In the genomic region with DNA sequence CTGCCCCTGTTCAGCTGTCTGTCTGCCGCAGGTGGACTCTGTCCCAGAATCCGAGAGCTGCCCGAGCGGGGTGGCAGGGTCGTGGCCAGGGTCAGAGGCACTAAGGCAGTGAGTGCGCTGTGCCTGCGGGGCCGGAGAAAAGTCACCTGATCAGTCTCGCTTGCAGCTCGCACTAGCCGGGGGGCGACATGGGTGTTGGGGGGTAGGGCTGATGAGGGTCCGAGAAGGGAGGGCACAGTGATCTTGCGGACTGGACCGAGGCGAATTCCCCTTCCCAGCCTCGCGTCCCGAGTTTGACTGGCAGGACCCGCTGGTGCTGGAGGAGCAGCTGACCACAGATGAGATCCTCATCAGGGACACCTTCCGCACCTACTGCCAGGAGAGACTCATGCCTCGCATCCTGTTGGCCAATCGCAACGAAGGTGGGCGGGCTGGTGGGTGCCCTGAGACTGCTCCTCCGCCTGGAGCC, we compare ENCODE assay signal across 9 cellular contexts. TPM values are rescaled to one million over a fixed set of nuclear protein-coding genes. Genes with fewer than 3 reads are reported as not detected.
DNase-seq lines count a peak whose midpoint lies in the region; ATAC-seq and TF ChIP-seq lines count a peak whose summit lies in the region.
"Had no signal": no experiment of that assay in that cellular context is flagged by ENCODE, and none has a peak within 500 bp of the region (broad histone marks: within the 10 kb centered on the region; RNA-seq: fewer than 3 reads in every experiment).

No MANE protein-coding gene starts in this region.

- H3K36me3 ChIP-seq in esophagus squamous epithelium, result peaks cover 5 to 44% (median 6%) of the 10 kb centered on the region in 3 donors
- peaks cover 0 to 7% of the 10 kb centered on the region in 2 donors for H3K36me3 ChIP-seq in prostate gland

- H3K9me3 ChIP-seq in esophagus squamous epithelium, result no peaks in the 10 kb centered on the region
- no peaks in the 10 kb centered on the region for H3K9me3 ChIP-seq in prostate gland

- H3K4me1 ChIP-seq in esophagus squamous epithelium (peaks cover 10 to 26% (median 15%) of the 10 kb centered on the region in 3 donors), prostate gland (replicated peaks) (peaks cover 6% of the 10 kb centered on the region)

- intact Hi-C loops in esophagus squamous epithelium (cut with DNase I), result no loop called here
- intact Hi-C loops in prostate gland (cut with DNase I), result no loop called here

- no peak for ATAC-seq in GM19351 (IDR thresholded peaks at IDR 0.05; ENCODE audit: unreplicated experiment)

- TF ChIP-seq POLR2A in esophagus squamous epithelium (IDR thresholded peaks at IDR 0.05) (no peak), prostate gland (IDR thresholded peaks at IDR 0.05) (no peak)

- in situ Hi-C loops in G401 (cut with HindIII; ENCODE audit: low sequenced_read_pairs), result no loop called here

- H3K27ac ChIP-seq in esophagus squamous epithelium (peak overlapping the region; percentile 67 to 94 (median 90)), prostate gland (peak overlapping the region; percentile 66 to 70)

- DNase-seq in GM12864 (ENCODE audit: low read depth) (no peak), RKO (ENCODE audit: low spot score) (peak; percentile 33), esophagus squamous epithelium (lab: John Stamatoyannopoulos, UW) (no peak), prostate gland (ENCODE audit: low spot score) (no peak), G401 (ENCODE audit: low spot score) (no peak), OCI-M2 (lab: John Stamatoyannopoulos, UW; ENCODE audit: unreplicated experiment) (no peak)
- DNase-seq in stimulated activated CD4-positive, alpha-beta T cell treated with anti-CD3 and anti-CD28 coated beads, Interleukin-4, amount 100 ng/mL, for 1 hour, result no peak

- WGBS in esophagus squamous epithelium, 2 donors, result 5 to 11% methylated on average over 5 to 15 of the region's 26 CpGs
- 5% methylated on average over 25 of the region's 26 CpGs for WGBS in prostate gland

- TF ChIP-seq CTCF in GM12864 (IDR thresholded peaks at IDR 0.05; ENCODE audit: low read depth, low read length, missing control alignments) (no peak), esophagus squamous epithelium (IDR thresholded peaks at IDR 0.05) (no peak), prostate gland (IDR thresholded peaks at IDR 0.05) (no peak)

- peaks cover 0 to 6% (median 0%) of the 10 kb centered on the region in 4 donors for H3K27me3 ChIP-seq in esophagus squamous epithelium
- H3K27me3 ChIP-seq in prostate gland (replicated peaks; ENCODE audit: insufficient read depth), result no peaks in the 10 kb centered on the region

- H3K4me3 ChIP-seq in GM12864 (ENCODE audit: low read depth, low read length) (peak overlapping the region; percentile 77), esophagus squamous epithelium (peak overlapping the region; percentile 62 to 98 (median 89)), prostate gland (peak overlapping the region; percentile 79 to 94)

RNA-seq across cellular contexts. Expression of a gene that starts 0.6 kb away (rescaled TPM):
- total RNA-seq in esophagus squamous epithelium (10 to 100 TPM; 20.9 to 44.1 (median 34.9) TPM), prostate gland (10 to 100 TPM; 66.4 to 81.7 TPM)
- 90.3 and 125 TPM in 2 replicates for total RNA-seq in G401 (2014; rRNA removed; shearing (Covaris generic))

RNA-seq across cellular contexts. Expression of a gene that starts 4.6 kb away (rescaled TPM):
- total RNA-seq in esophagus squamous epithelium (not detected), prostate gland (not detected)
- total RNA-seq in G401 (2014; rRNA removed; shearing (Covaris generic)), result not detected in 2 replicates
- total RNA-seq: glomerular endothelial cell had no signal

RNA-seq across cellular contexts. Expression of a gene that starts 10.3 kb away (rescaled TPM):
- total RNA-seq in esophagus squamous epithelium, result 10 to 100 TPM; 12.3 to 27.9 (median 20.4) TPM
- total RNA-seq in prostate gland, result 10 to 100 TPM; 41.4 to 63.9 TPM
- 68.1 and 68.4 TPM in 2 replicates for total RNA-seq in G401 (2014; rRNA removed; shearing (Covaris generic))

RNA-seq across cellular contexts. Expression of a gene that starts 27.5 kb away (rescaled TPM):
- 1 to 10 TPM in 1 of 4 donors, not detected in 3; 2.2 TPM for total RNA-seq in esophagus squamous epithelium
- total RNA-seq in prostate gland, result 1 to 10 TPM in 1 of 2 donors, under 1 TPM in 1; 0.18 to 5.9 TPM
- 0.17 and 0.31 TPM in 2 replicates for total RNA-seq in G401 (2014; rRNA removed; shearing (Covaris generic))

RNA-seq across cellular contexts. Expression of a gene that starts 41.9 kb away (rescaled TPM):
- total RNA-seq in esophagus squamous epithelium, result 10 to 100 TPM; 47.7 to 53.8 (median 51.0) TPM
- 10 to 100 TPM; 54.8 to 65.0 TPM for total RNA-seq in prostate gland
- 142 and 150 TPM in 2 replicates for total RNA-seq in G401 (2014; rRNA removed; shearing (Covaris generic))
